17 cellular contexts compared by ENCODE assay signal in genomic region chr5:113266227-113266912, GRCh38.
A peak's percentile ranks its signal among the peaks of the same experiment; 100 is the strongest.
DNase-seq lines count a peak whose midpoint lies in the region; ATAC-seq and TF ChIP-seq lines count a peak whose summit lies in the region.
"Had no signal": no experiment of that assay in that cellular context is flagged by ENCODE, and none has a peak within 500 bp of the region (broad histone marks: within the 10 kb centered on the region; RNA-seq: fewer than 3 reads in every experiment).

No MANE protein-coding gene starts in this region.

- H3K27ac ChIP-seq in RWPE1 (no peak overlapping the region), esophagus squamous epithelium (peak overlapping the region in 3 of 4 donors; percentile 44 to 67 (median 52))
- H3K27ac ChIP-seq: BLaER1, left lung, upper lobe of right lung had no signal

- H3K4me3 ChIP-seq in HAP-1, result no peak overlapping the region
- no peak overlapping the region for H3K4me3 ChIP-seq in esophagus squamous epithelium
- H3K4me3 ChIP-seq: BLaER1, left lung, upper lobe of right lung had no signal

- H3K9me3 ChIP-seq in HAP-1 (no peaks in the 10 kb centered on the region), esophagus squamous epithelium (no peaks in the 10 kb centered on the region)
- H3K9me3 ChIP-seq: BLaER1, left lung, upper lobe of right lung had no signal

- WGBS in esophagus squamous epithelium, 2 donors, result 34 to 38% methylated on average over 4 of the region's 4 CpGs

- TF ChIP-seq CTCF in RWPE1 (conservative IDR thresholded peaks at IDR 0.05; ENCODE audit: low read depth) (no peak), esophagus squamous epithelium (IDR thresholded peaks at IDR 0.05) (no peak), omental fat pad (IDR thresholded peaks at IDR 0.05) (no peak)

- CTCF ChIA-PET in RWPE1 (lab: Yijun Ruan, JAX), result no interaction called here

- ATAC-seq in omental fat pad (ENCODE audit: low FRiP score) (peak; percentile 42), GM19463 (IDR thresholded peaks at IDR 0.05; ENCODE audit: unreplicated experiment) (no peak)
- ATAC-seq: left lung, upper lobe of right lung had no signal

- H3K27me3 ChIP-seq in HAP-1 (ENCODE audit: low read depth), result no peaks in the 10 kb centered on the region
- H3K27me3 ChIP-seq in esophagus squamous epithelium, result no peaks in the 10 kb centered on the region
- H3K27me3 ChIP-seq: BLaER1, left lung, upper lobe of right lung had no signal

- in situ Hi-C loops in HAP-1 (cut with MboI; ENCODE audit: low sequenced_read_pairs), result no loop called here

- H3K36me3 ChIP-seq in HAP-1 (replicated peaks) (no peaks in the 10 kb centered on the region), esophagus squamous epithelium (no peaks in the 10 kb centered on the region)
- H3K36me3 ChIP-seq: BLaER1, left lung, upper lobe of right lung had no signal

- DNase-seq in HAP-1 (ENCODE audit: low spot score in 2 of 2), result peak; percentile 42 to 67
- DNase-seq in RWPE1 (ENCODE audit: low spot score), result peak; percentile 54
- DNase-seq in esophagus squamous epithelium (lab: John Stamatoyannopoulos, UW), result no peak
- DNase-seq in omental fat pad (ENCODE audit: low spot score), result no peak
- DNase-seq in SHP77 treated with DMSO at 0.1 percent for 48 hours (lab: John Stamatoyannopoulos, UW), result no peak
- no peak for DNase-seq in NCI-H345 treated with DMSO at 0.1 percent for 48 hours (lab: John Stamatoyannopoulos, UW; ENCODE audit: unreplicated experiment)
- DNase-seq in hepatic stellate cell (ENCODE audit: low spot score), result no peak
- DNase-seq: activated CD4-positive, alpha-beta T cell treated with anti-CD3 and anti-CD28 coated beads, Interleukin-2, amount 10 ng/mL, durations not matched to agents 24 days and 14 days; activated naive CD4-positive, alpha-beta T cell treated with anti-CD3 and anti-CD28 coated beads, Interleukin-2, amount 10 ng/mL, durations not matched to agents 7 days and 5 days; DMS153; hypothalamus; left lung; stimulated activated CD4-positive, alpha-beta T cell treated with anti-CD3 and anti-CD28 coated beads, Interleukin-12 subunit alpha, Interleukin-12 subunit beta, amount 100 ng/mL, for 4 hours; stimulated activated naive CD4-positive, alpha-beta T cell treated with Interleukin-2 at 50 U/mL for 16 hours; upper lobe of right lung had no signal

- H3K4me1 ChIP-seq in HAP-1, result peaks cover 42% of the 10 kb centered on the region
- H3K4me1 ChIP-seq in esophagus squamous epithelium, result peaks cover 6 to 55% (median 29%) of the 10 kb centered on the region in 3 donors
- H3K4me1 ChIP-seq: BLaER1 had no signal

- no peak for TF ChIP-seq POLR2A in esophagus squamous epithelium (IDR thresholded peaks at IDR 0.05)

- POLR2A ChIA-PET in RWPE1 (lab: Yijun Ruan, JAX; ENCODE audit: low non-redundant PET), result no interaction called here

- intact Hi-C loops in esophagus squamous epithelium (cut with DNase I), result no loop called here

Comparison
In these comparisons a context has a peak if more than half of its experiments do, and no peak if none do; other contexts are left out.
1. DNase-seq: peak in HAP-1 (2 of 2) and RWPE1 (single experiment); none in esophagus squamous epithelium (single experiment), omental fat pad (single experiment), SHP77 treated with DMSO at 0.1 percent for 48 hours (single experiment), NCI-H345 treated with DMSO at 0.1 percent for 48 hours (single experiment) and hepatic stellate cell (single experiment).